20 cellular contexts compared by ENCODE assay signal in genomic region chr19:40410030-40410389, GRCh38. TPM values are rescaled to one million over a fixed set of nuclear protein-coding genes. Genes with fewer than 3 reads are reported as not detected.
DNase-seq lines count a peak whose midpoint lies in the region; ATAC-seq and TF ChIP-seq lines count a peak whose summit lies in the region.
"Had no signal": no experiment of that assay in that cellular context is flagged by ENCODE, and none has a peak within 500 bp of the region (broad histone marks: within the 10 kb centered on the region; RNA-seq: fewer than 3 reads in every experiment).

No MANE protein-coding gene starts in this region.

- no peaks in the 10 kb centered on the region for H3K9me3 ChIP-seq in right atrium auricular region
- no peaks in the 10 kb centered on the region for H3K9me3 ChIP-seq in endodermal cell (ENCODE audit: control insufficient read depth, low read length)
- H3K9me3 ChIP-seq in tibial nerve, result no peaks in the 10 kb centered on the region
- H3K9me3 ChIP-seq: mucosa of descending colon, SK-N-SH, tibial artery had no signal

- no peaks in the 10 kb centered on the region for H3K36me3 Mint-ChIP-seq in endodermal cell (ENCODE audit: low read depth)
- H3K36me3 Mint-ChIP-seq: activated naive CD8-positive, alpha-beta T cell treated with anti-CD3 and anti-CD28 coated beads for 36 hours had no signal

- H3K4me1 ChIP-seq in right atrium auricular region (peaks cover 0 to 49% of the 10 kb centered on the region in 2 donors), endodermal cell (ENCODE audit: control insufficient read depth, insufficient read depth, low read length) (no peaks in the 10 kb centered on the region), tibial nerve (peaks cover 0 to 18% (median 0%) of the 10 kb centered on the region in 4 donors)

- no peaks in the 10 kb centered on the region for H3K27me3 ChIP-seq in right atrium auricular region
- H3K27me3 ChIP-seq in endodermal cell (ENCODE audit: control insufficient read depth, insufficient read depth, low read length, poor library complexity, severe bottlenecking), result no peaks in the 10 kb centered on the region
- H3K27me3 ChIP-seq in tibial nerve, result peaks cover 0 to 7% of the 10 kb centered on the region in 2 donors
- H3K27me3 ChIP-seq: hepatocyte, tibial artery had no signal

- peak overlapping the region; percentile 82 to 89 for H3K27ac ChIP-seq in right atrium auricular region
- peak overlapping the region; percentile 38 for H3K27ac ChIP-seq in endodermal cell (ENCODE audit: low read depth, low read length)
- H3K27ac ChIP-seq in tibial nerve, result peak overlapping the region in 3 of 4 donors; percentile 76 to 95 (median 80)
- H3K27ac ChIP-seq: C4-2B, hepatocyte, tibial artery had no signal

- no peaks in the 10 kb centered on the region for H3K36me3 ChIP-seq in right atrium auricular region
- no peaks in the 10 kb centered on the region for H3K36me3 ChIP-seq in endodermal cell (ENCODE audit: control insufficient read depth, insufficient read depth, low read length)
- no peaks in the 10 kb centered on the region for H3K36me3 ChIP-seq in tibial nerve
- H3K36me3 ChIP-seq: tibial artery had no signal

- H3K4me1 Mint-ChIP-seq in endodermal cell, result peaks cover 5% of the 10 kb centered on the region

- no peaks in the 10 kb centered on the region for H3K9me3 Mint-ChIP-seq in endodermal cell
- H3K9me3 Mint-ChIP-seq: activated naive CD8-positive, alpha-beta T cell treated with anti-CD3 and anti-CD28 coated beads for 36 hours had no signal

- H3K9ac ChIP-seq in endodermal cell (ENCODE audit: extremely low read depth, low read length, poor library complexity, severe bottlenecking), result no peak overlapping the region
- H3K9ac ChIP-seq: SK-N-SH had no signal

- no peaks in the 10 kb centered on the region for H3K27me3 Mint-ChIP-seq in endodermal cell (ENCODE audit: insufficient read depth)

- H3K27ac Mint-ChIP-seq in endodermal cell, result no peak overlapping the region
- H3K27ac Mint-ChIP-seq: activated naive CD8-positive, alpha-beta T cell treated with anti-CD3 and anti-CD28 coated beads for 36 hours had no signal

- ATAC-seq in left ventricle myocardium superior (no peak), HG02981 (IDR thresholded peaks at IDR 0.05; ENCODE audit: unreplicated experiment) (no peak)
- ATAC-seq: mucosa of descending colon, Panc1 had no signal

- TF ChIP-seq POLR2A in tibial nerve (IDR thresholded peaks at IDR 0.05), result peak in 1 of 2 donors; percentile 7

- TF ChIP-seq EP300 in tibial nerve (IDR thresholded peaks at IDR 0.05), result peak in 1 of 2 donors; percentile 75

- H3K4me3 Mint-ChIP-seq in endodermal cell, result no peak overlapping the region
- H3K4me3 Mint-ChIP-seq: activated naive CD8-positive, alpha-beta T cell treated with anti-CD3 and anti-CD28 coated beads for 36 hours had no signal

- TF ChIP-seq CTCF in right atrium auricular region (IDR thresholded peaks at IDR 0.05), result no peak
- no peak for TF ChIP-seq CTCF in endodermal cell (conservative IDR thresholded peaks at IDR 0.05)
- TF ChIP-seq CTCF in tibial nerve (IDR thresholded peaks at IDR 0.05), result no peak

- DNase-seq in right atrium auricular region (ENCODE audit: low spot score) (no peak), left ventricle myocardium superior (no peak), endodermal cell (peak; percentile 72), tibial nerve (ENCODE audit: low spot score in 2 of 2) (no peak), MV-4-11 (lab: John Stamatoyannopoulos, UW) (no peak)
- DNase-seq: activated CD4-positive, CD25-positive, alpha-beta regulatory T cell treated with anti-CD3 and anti-CD28 coated beads, Interleukin-2, amount 50 U/mL, for 72 hours; activated naive CD8-positive, alpha-beta T cell treated with anti-CD3 and anti-CD28 coated beads for 36 hours; mucosa of descending colon; NCI-H1417; NCI-H748 treated with DMSO at 0.1 percent for 48 hours; stimulated activated naive CD4-positive, alpha-beta T cell; T1000; tibial artery had no signal

- intact Hi-C loops in left ventricle myocardium superior (cut with micrococcal nuclease), result no loop called here

- 56 to 73% methylated on average over 3 to 9 of the region's 9 CpGs for WGBS in endodermal cell (ENCODE audit: insufficient coverage in 1 of 2, insufficient read length in 1 of 2), 2 experiments
- 35 to 62% methylated on average over 6 to 9 of the region's 9 CpGs for WGBS in tibial nerve, 2 donors

- no peak overlapping the region for H3K4me3 ChIP-seq in right atrium auricular region
- H3K4me3 ChIP-seq in endodermal cell (ENCODE audit: low read length), result no peak overlapping the region
- peak overlapping the region in 1 of 4 donors; percentile 39 for H3K4me3 ChIP-seq in tibial nerve
- H3K4me3 ChIP-seq: hepatocyte, mucosa of descending colon, tibial artery had no signal

RNA-seq across cellular contexts. Expression of gene PRX, which starts 3.2 kb away (rescaled TPM):
- total RNA-seq in right atrium auricular region (1 to 10 TPM; 4.8 to 5.1 TPM), left ventricle myocardium superior (4.1 TPM), endodermal cell (1 to 10 TPM; 3.3 to 6.4 TPM), tibial nerve (100 to 1,000 TPM; 454 to 667 (median 548) TPM)
- polyA plus RNA-seq in endodermal cell (2013, experiment 1 of 2), result 4.4 TPM
- polyA plus RNA-seq in endodermal cell (2013, experiment 2 of 2), result 3.6 TPM
- total RNA-seq: HT1080 had no signal

RNA-seq across cellular contexts. Expression of gene SERTAD1, which starts 15.8 kb away (rescaled TPM):
- 10 to 100 TPM; 12.7 to 27.2 TPM for total RNA-seq in right atrium auricular region
- 8.9 TPM for total RNA-seq in left ventricle myocardium superior
- 1 to 10 TPM; 4.0 to 4.5 TPM for total RNA-seq in endodermal cell
- 3.9 TPM for polyA plus RNA-seq in endodermal cell (2013, experiment 1 of 2)
- polyA plus RNA-seq in endodermal cell (2013, experiment 2 of 2), result 4.5 TPM
- total RNA-seq in tibial nerve, result 10 to 100 TPM; 18.9 to 22.2 (median 20.4) TPM

RNA-seq across cellular contexts. Expression of gene HIPK4, which starts 20.0 kb away (rescaled TPM):
- total RNA-seq in right atrium auricular region (1 to 10 TPM in 1 of 2 donors, not detected in 1; 1.0 TPM), left ventricle myocardium superior (not detected), endodermal cell (under 1 TPM in 1 of 2 donors, not detected in 1; 0.31 TPM), tibial nerve (under 1 TPM in 2 of 4 donors, not detected in 2; 0.39 to 0.60 TPM)
- polyA plus RNA-seq in endodermal cell (2013, experiment 1 of 2), result 0.14 TPM
- polyA plus RNA-seq in endodermal cell (2013, experiment 2 of 2), result 0.29 TPM
- total RNA-seq: A172; activated naive CD8-positive, alpha-beta T cell treated with anti-CD3 and anti-CD28 coated beads for 36 hours; HT1080 had no signal

RNA-seq across cellular contexts. Expression of gene SERTAD3, which starts 34.1 kb away (rescaled TPM):
- total RNA-seq in right atrium auricular region, result 10 to 100 TPM; 19.2 to 25.4 TPM
- 23.4 TPM for total RNA-seq in left ventricle myocardium superior
- 10 to 100 TPM; 47.7 to 62.6 TPM for total RNA-seq in endodermal cell
- polyA plus RNA-seq in endodermal cell (2013, experiment 1 of 2), result 23.6 TPM
- polyA plus RNA-seq in endodermal cell (2013, experiment 2 of 2), result 23.0 TPM
- 10 to 100 TPM; 15.6 to 23.4 (median 19.9) TPM for total RNA-seq in tibial nerve

RNA-seq across cellular contexts. Expression of gene BLVRB, which starts 55.5 kb away (rescaled TPM):
- total RNA-seq in right atrium auricular region (100 to 1,000 TPM; 123 to 199 TPM), left ventricle myocardium superior (120 TPM), endodermal cell (10 to 100 TPM; 24.7 to 41.0 TPM), tibial nerve (100 to 1,000 TPM; 219 to 299 (median 244) TPM)
- polyA plus RNA-seq in endodermal cell (2013, experiment 1 of 2), result 18.1 TPM
- 18.8 TPM for polyA plus RNA-seq in endodermal cell (2013, experiment 2 of 2)

Comparison
In these comparisons a context has a peak if more than half of its experiments do, and no peak if none do; other contexts are left out.
1. RNA of gene PRX, which starts 3.2 kb away (total RNA-seq): 454 to 667 TPM in tibial nerve; 3.3 to 6.4 TPM in endodermal cell, 4.8 to 5.1 TPM in right atrium auricular region and 4.1 TPM in left ventricle myocardium superior (single experiment); every median in the first group is over 10 times any median in the second.
2. Peak in every context shown above with its lines, with median percentiles within 50 percentile points of each other: H3K27ac ChIP-seq.